8 cellular contexts compared by ENCODE assay signal in genomic region chr2:96867756-96868554, GRCh38. TPM values are rescaled to one million over a fixed set of nuclear protein-coding genes. Genes with fewer than 3 reads are reported as not detected.
DNase-seq lines count a peak whose midpoint lies in the region; ATAC-seq and TF ChIP-seq lines count a peak whose summit lies in the region.

No MANE protein-coding gene starts in this region.

- H3K9me3 Mint-ChIP-seq in activated B cell treated with CpG ODN at 0.5 μM for 24 hours, result no peaks in the 10 kb centered on the region

- intact Hi-C loops in activated B cell treated with CpG ODN at 0.5 μM for 24 hours (cut with micrococcal nuclease), result loop anchor here (1.0 kb wide), 1 partner anchor 10 kb away; the partner anchor contains the start of gene ANKRD39

- peaks cover 45% of the 10 kb centered on the region for H3K36me3 ChIP-seq in H7 (replicated peaks; ENCODE audit: control insufficient read depth, insufficient read depth, low read length)

- H3K4me3 Mint-ChIP-seq in activated B cell treated with CpG ODN at 0.5 μM for 24 hours, result peak overlapping the region; percentile 75

- H3K27me3 Mint-ChIP-seq in activated B cell treated with CpG ODN at 0.5 μM for 24 hours, result peaks cover 26% of the 10 kb centered on the region

- H3K4me3 ChIP-seq in H7 (ENCODE audit: insufficient read depth, low read depth, low read length) (peak overlapping the region; percentile 95), fibroblast of pulmonary artery (replicated peaks; ENCODE audit: low read depth, low read length) (peak overlapping the region; percentile 89)

- H3K27ac ChIP-seq in C4-2B, result peak overlapping the region; percentile 79

- H3K4me1 Mint-ChIP-seq in activated B cell treated with CpG ODN at 0.5 μM for 24 hours, result peaks cover 24% of the 10 kb centered on the region

- ATAC-seq in activated B cell treated with CpG ODN at 0.5 μM for 24 hours (ENCODE audit: low read depth), result peak; percentile 15

- H3K27me3 ChIP-seq in H7 (ENCODE audit: control insufficient read depth, insufficient read depth, low read length), result peaks cover 2% of the 10 kb centered on the region; the same call in 1 of the 2 replicates

- CTCF ChIA-PET in activated B cell treated with CpG ODN at 0.5 μM for 24 hours (lab: Charles Lee), result interaction anchor here (1.2 to 3.0 kb wide), 2 partner anchors 10 to 87 kb away, joined by 4 to 16 read pairs; partner anchors contain the start of gene ANKRD39

- TF ChIP-seq CTCF in C4-2B (conservative IDR thresholded peaks at IDR 0.05) (no peak), activated B cell treated with CpG ODN at 0.5 μM for 24 hours (IDR thresholded peaks at IDR 0.05) (no peak), fibroblast of pulmonary artery (IDR thresholded peaks at IDR 0.05; ENCODE audit: low read length, missing control alignments) (no peak)

- POLR2A ChIA-PET in activated B cell treated with CpG ODN at 0.5 μM for 24 hours (lab: Charles Lee), result interaction anchor here (0.6 to 2.5 kb wide), 2 partner anchors 11 to 724 kb away, joined by 3 to 17 read pairs; partner anchors contain the start of gene ANKRD39

- no peak overlapping the region for H3K27ac Mint-ChIP-seq in activated B cell treated with CpG ODN at 0.5 μM for 24 hours

- H3K36me3 Mint-ChIP-seq in activated B cell treated with CpG ODN at 0.5 μM for 24 hours (ENCODE audit: low read depth), result no peaks in the 10 kb centered on the region

- DNase-seq in H7 (no peak), activated B cell treated with CpG ODN at 0.5 μM for 24 hours (no peak), fibroblast of pulmonary artery (ENCODE audit: low read depth) (peak; percentile 29), retina (peak; percentile 81), NCI-H146 treated with DMSO at 0.1 percent for 48 hours (lab: John Stamatoyannopoulos, UW; ENCODE audit: unreplicated experiment) (no peak), cortex of kidney (lab: John Stamatoyannopoulos, UW) (no peak)
- no peak for DNase-seq in NK-92 treated with Interleukin-12 subunit alpha and Interleukin-12 subunit beta, amount 100 ng/mL, for 24 hours (lab: John Stamatoyannopoulos, UW)

RNA-seq across cellular contexts. Expression of gene SEMA4C, which starts 1.9 kb away (rescaled TPM):
- total RNA-seq in H7 (2014; rRNA removed; shearing (Covaris generic)), result 89.1 and 100 TPM in 2 replicates
- 0.34 and 0.55 TPM in 2 replicates for total RNA-seq in activated B cell treated with CpG ODN at 0.5 μM for 24 hours

RNA-seq across cellular contexts. Expression of gene ANKRD39, which starts 10.1 kb away (rescaled TPM):
- total RNA-seq in H7 (2014; rRNA removed; shearing (Covaris generic)), result 13.1 and 13.5 TPM in 2 replicates
- total RNA-seq in activated B cell treated with CpG ODN at 0.5 μM for 24 hours, result 12.7 and 12.9 TPM in 2 replicates

RNA-seq across cellular contexts. Expression of gene ANKRD23, which starts 24.1 kb away (rescaled TPM):
- 2.5 and 4.4 TPM in 2 replicates for total RNA-seq in H7 (2014; rRNA removed; shearing (Covaris generic))
- total RNA-seq in activated B cell treated with CpG ODN at 0.5 μM for 24 hours, result 6.1 and 7.3 TPM in 2 replicates

RNA-seq across cellular contexts. Expression of gene CNNM3, which starts 51.9 kb away (rescaled TPM):
- 13.8 and 19.3 TPM in 2 replicates for total RNA-seq in H7 (2014; rRNA removed; shearing (Covaris generic))
- total RNA-seq in activated B cell treated with CpG ODN at 0.5 μM for 24 hours, result 19.0 and 20.3 TPM in 2 replicates

Comparison
In these comparisons a context has a peak if more than half of its experiments do, and no peak if none do; other contexts are left out.
1. DNase-seq: peak in fibroblast of pulmonary artery (single experiment) and retina (single experiment); none in H7 (single experiment), activated B cell treated with CpG ODN at 0.5 μM for 24 hours (single experiment), NCI-H146 treated with DMSO at 0.1 percent for 48 hours (single experiment), NK-92 treated with Interleukin-12 subunit alpha and Interleukin-12 subunit beta, amount 100 ng/mL, for 24 hours (single experiment) and cortex of kidney (single experiment).
2. RNA of gene SEMA4C, which starts 1.9 kb away (total RNA-seq): 89.1 to 100 TPM in H7; 0.34 to 0.55 TPM in activated B cell treated with CpG ODN at 0.5 μM for 24 hours; every median in the first group is over 10 times any median in the second.